ENCODE assay signal across 9 cellular contexts in the genomic region with DNA sequence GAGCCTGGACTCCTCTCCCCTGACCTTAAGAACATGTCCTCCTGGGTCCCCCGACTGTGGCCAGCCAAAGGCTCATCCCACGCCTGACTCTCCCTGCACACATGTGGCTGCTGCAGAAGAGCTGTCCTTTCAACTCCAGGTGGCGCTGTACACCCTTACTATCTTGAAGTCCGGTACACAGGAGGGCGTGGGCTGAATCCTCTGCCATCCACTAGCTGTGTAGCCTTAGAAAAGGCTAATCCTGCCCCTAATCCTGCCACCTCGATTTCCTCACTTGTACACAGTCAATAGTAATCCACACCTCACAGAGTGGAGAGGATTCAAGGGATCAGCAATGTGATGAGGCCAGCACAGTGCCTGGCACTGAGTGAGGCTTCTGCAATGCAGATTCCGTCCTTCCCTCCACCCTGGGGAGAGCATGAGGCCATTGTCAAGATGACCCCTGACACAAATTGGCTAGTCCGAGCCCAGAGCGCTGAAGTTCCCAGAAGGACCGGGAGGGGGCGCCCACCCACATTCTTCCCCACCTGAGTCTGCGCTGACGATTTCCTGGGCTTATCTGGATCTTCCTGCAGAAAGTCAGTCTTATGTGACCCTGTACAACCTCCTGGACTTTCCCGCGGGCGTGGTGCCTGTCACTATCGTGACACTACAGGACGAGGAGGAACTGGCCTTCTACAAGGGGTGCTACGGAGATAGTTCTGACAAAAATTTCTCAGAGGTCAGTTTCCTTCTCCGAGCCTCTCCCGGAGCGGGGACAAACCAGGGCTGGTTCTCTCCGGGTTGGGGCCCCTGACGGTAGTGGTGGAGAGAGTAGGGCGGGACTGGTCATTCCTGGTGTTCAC. TPM values are rescaled to one million over a fixed set of nuclear protein-coding genes. Genes with fewer than 3 reads are reported as not detected.
DNase-seq lines count a peak whose midpoint lies in the region; ATAC-seq and TF ChIP-seq lines count a peak whose summit lies in the region.
"Had no signal": no experiment of that assay in that cellular context is flagged by ENCODE, and none has a peak within 500 bp of the region (broad histone marks: within the 10 kb centered on the region; RNA-seq: fewer than 3 reads in every experiment).

No MANE protein-coding gene starts in this region.

- TF ChIP-seq CTCF in KMS-11 (conservative IDR thresholded peaks at IDR 0.05; ENCODE audit: low read depth, low read length) (peak; percentile 91), SK-N-SH (IDR thresholded peaks at IDR 0.05) (peak; percentile 91), heart left ventricle (IDR thresholded peaks at IDR 0.05) (peak; percentile 80 to 94 (median 90)), upper lobe of left lung (IDR thresholded peaks at IDR 0.05) (peak; percentile 80 to 98 (median 84))

- peaks cover 14% of the 10 kb centered on the region for H3K4me1 Mint-ChIP-seq in activated naive CD8-positive, alpha-beta T cell (ENCODE audit: low read depth)

- H3K79me2 ChIP-seq in KMS-11 (ENCODE audit: insufficient read depth, low read depth), result no peaks in the 10 kb centered on the region
- no peaks in the 10 kb centered on the region for H3K79me2 ChIP-seq in SK-N-SH (ENCODE audit: insufficient read depth)

- 16% methylated on average over 12 of the region's 25 CpGs for whole genome bisulfite sequencing in SK-N-SH (ENCODE audit: low lambda C conversion rate)
- 9 to 15% (median 10%) methylated on average over 23 to 25 of the region's 25 CpGs for WGBS in heart left ventricle, 4 donors
- whole genome bisulfite sequencing in upper lobe of left lung, 2 donors, result 4 to 11% methylated on average over 15 to 25 of the region's 25 CpGs

- H3K36me3 ChIP-seq in KMS-11 (ENCODE audit: insufficient read depth) (no peaks in the 10 kb centered on the region), SK-N-SH (replicated peaks in 1 of 2; ENCODE audit: control insufficient read depth in 1 of 2, insufficient read depth in 2 of 2, low read length in 1 of 2) (no peaks in the 10 kb centered on the region), heart left ventricle (no peaks in the 10 kb centered on the region), upper lobe of left lung (no peaks in the 10 kb centered on the region)

- H3K4me1 ChIP-seq in KMS-11 (ENCODE audit: low read depth, poor library complexity, severe bottlenecking) (no peaks in the 10 kb centered on the region), SK-N-SH (ENCODE audit: control insufficient read depth in 1 of 2, insufficient read depth in 2 of 2, low read depth in 1 of 2, low read length in 1 of 2) (peaks cover 0 to 6% of the 10 kb centered on the region in 2 experiments; a peak in 1 of 4 replicates), heart left ventricle (peaks cover 0 to 15% (median 0%) of the 10 kb centered on the region in 12 donors), upper lobe of left lung (peaks cover 8 to 12% (median 9%) of the 10 kb centered on the region in 4 donors)

- POLR2A ChIA-PET in SK-N-SH (lab: Yijun Ruan, JAX), result no interaction called here

- TF ChIP-seq EP300 in SK-N-SH (IDR thresholded peaks at IDR 0.05; ENCODE audit: borderline replicate concordance in 1 of 2, low read depth in 1 of 2, low read length in 1 of 2) (no peak), upper lobe of left lung (IDR thresholded peaks at IDR 0.05) (no peak)

- H3K4me3 ChIP-seq in KMS-11 (IDR thresholded peaks at IDR 0.05; ENCODE audit: insufficient read depth, low read depth, low read length), result no peak overlapping the region
- peak overlapping the region; percentile 49 to 55 for H3K4me3 ChIP-seq in SK-N-SH (ENCODE audit: low read depth in 2 of 2, low read length in 1 of 2)
- H3K4me3 ChIP-seq in heart left ventricle, result peak overlapping the region in 10 of 12 donors; percentile 17 to 58 (median 46)
- H3K4me3 ChIP-seq in upper lobe of left lung, result peak overlapping the region in 3 of 4 donors; percentile 31 to 47 (median 39)

- DNase-seq in D341Med (ENCODE audit: low spot score) (peak; percentile 80), SK-N-SH (peak; percentile 81), heart left ventricle (peak; percentile 54 to 82 (median 70)), posterior cingulate gyrus (peak; percentile 27 to 93 (median 70)), upper lobe of left lung (peak; percentile 78 to 85)

- intact Hi-C loops in heart left ventricle (cut with DNase I) (loop anchor here in 6 of 10 donors (10.0 kb wide), 1 partner anchor 282 kb away; no protein-coding TSS in a partner anchor), posterior cingulate gyrus (cut with DNase I) (loop anchor here (5.0 kb wide), 2 partner anchors 35 to 285 kb away; no protein-coding TSS in a partner anchor)

- TF ChIP-seq POLR2A in heart left ventricle (IDR thresholded peaks at IDR 0.05), result no peak
- no peak for TF ChIP-seq POLR2A in upper lobe of left lung (IDR thresholded peaks at IDR 0.05)

- H3K27ac ChIP-seq in KMS-11 (no peak overlapping the region), SK-N-SH (ENCODE audit: low read depth in 2 of 2, low read length in 1 of 2) (0 out of 4 replicates have a peak overlapping the region, but pooled peaks of 1 of the 2 experiments have one; percentile 53), heart left ventricle (peak overlapping the region in 1 of 12 donors; percentile 43), upper lobe of left lung (no peak overlapping the region)

- peaks cover 21% of the 10 kb centered on the region; the same call in 1 of the 2 replicates for H3K27me3 ChIP-seq in KMS-11 (ENCODE audit: insufficient read depth, low read depth)
- peaks cover 4% of the 10 kb centered on the region; the same call in 1 of the 2 replicates for H3K27me3 ChIP-seq in SK-N-SH (ENCODE audit: insufficient read depth)
- H3K27me3 ChIP-seq in heart left ventricle, result peaks cover 0 to 19% (median 6%) of the 10 kb centered on the region in 9 donors
- H3K27me3 ChIP-seq in upper lobe of left lung, result peaks cover 0 to 7% (median 4%) of the 10 kb centered on the region in 4 donors

- H4K20me1 ChIP-seq in KMS-11 (ENCODE audit: insufficient read depth), result no peaks in the 10 kb centered on the region
- H4K20me1 ChIP-seq in SK-N-SH (ENCODE audit: insufficient read depth), result no peaks in the 10 kb centered on the region

- TF ChIP-seq RAD21 in SK-N-SH (IDR thresholded peaks at IDR 0.05; ENCODE audit: low read length), result peak; percentile 58

- no peaks in the 10 kb centered on the region for H3F3A ChIP-seq in SK-N-SH (replicated peaks; ENCODE audit: insufficient read depth)

- H3K9ac ChIP-seq in KMS-11 (no peak overlapping the region), SK-N-SH (no peak overlapping the region)

- H3K27ac Mint-ChIP-seq in activated naive CD8-positive, alpha-beta T cell, result no peak overlapping the region

- H2AFZ ChIP-seq in KMS-11 (ENCODE audit: low read depth) (peak overlapping the region; percentile 34; the same call in 1 of the 2 replicates), SK-N-SH (ENCODE audit: low read depth) (peak overlapping the region; percentile 23; the same call in 1 of the 2 replicates)

- ATAC-seq in GM21526 (IDR thresholded peaks at IDR 0.05; ENCODE audit: low FRiP score, unreplicated experiment) (peak; percentile 69), heart left ventricle (peak; percentile 67 to 79 (median 75)), upper lobe of left lung (ENCODE audit: low FRiP score in 2 of 2) (peak; percentile 85 to 91)

- H3K9me3 ChIP-seq in SK-N-SH, result no peaks in the 10 kb centered on the region
- H3K9me3 ChIP-seq in heart left ventricle, result no peaks in the 10 kb centered on the region
- no peaks in the 10 kb centered on the region for H3K9me3 ChIP-seq in upper lobe of left lung

- H3K27me3 Mint-ChIP-seq in activated naive CD8-positive, alpha-beta T cell, result peaks cover 16% of the 10 kb centered on the region

- H3K36me3 Mint-ChIP-seq in activated naive CD8-positive, alpha-beta T cell, result no peaks in the 10 kb centered on the region

- H3K4me2 ChIP-seq in KMS-11, result no peak overlapping the region
- H3K4me2 ChIP-seq in SK-N-SH, result peak overlapping the region; percentile 86

- CTCF ChIA-PET in SK-N-SH (lab: Yijun Ruan, JAX), result interaction anchor here (0.6 to 11.4 kb wide), 44 partner anchors 8 to 303 kb away, joined by 3 to 150 read pairs (median 5); a partner anchor contains a TSS

- H3K4me3 Mint-ChIP-seq in activated naive CD8-positive, alpha-beta T cell, result peak overlapping the region; percentile 85

- H3K9me3 Mint-ChIP-seq in activated naive CD8-positive, alpha-beta T cell (ENCODE audit: low read depth), result no peaks in the 10 kb centered on the region

- no peaks in the 10 kb centered on the region for H3K9me2 ChIP-seq in SK-N-SH

TF ChIP-seq in SK-N-SH, 30 proteins besides CTCF, POLR2A, EP300 and RAD21 (continues in another document):
- TF ChIP-seq NRF1 (IDR thresholded peaks at IDR 0.05; ENCODE audit: low read depth, low read length) (peak; percentile 56), MEF2A (IDR thresholded peaks at IDR 0.05; ENCODE audit: borderline replicate concordance, low read depth) (no peak), SMC3 (IDR thresholded peaks at IDR 0.05; ENCODE audit: low read depth, low read length) (peak; percentile 29; the same call in 1 of the 2 replicates), RCOR1 (IDR thresholded peaks at IDR 0.05; ENCODE audit: low read length) (no peak), FOXM1 (IDR thresholded peaks at IDR 0.05; ENCODE audit: low read depth) (no peak), YY1 (IDR thresholded peaks at IDR 0.05; ENCODE audit: low read depth) (no peak), MXI1 (IDR thresholded peaks at IDR 0.05; ENCODE audit: low read depth, low read length) (0 out of 2 replicates have a peak, but pooled peaks have one; percentile 21), POLR2AphosphoS5 (IDR thresholded peaks at IDR 0.05; ENCODE audit: low read depth, low read length) (no peak), SIN3A (IDR thresholded peaks at IDR 0.05; ENCODE audit: borderline replicate concordance, low read depth, low read length) (no peak; the same call in 1 of the 2 replicates), NFIC (IDR thresholded peaks at IDR 0.05; ENCODE audit: borderline replicate concordance) (no peak)
- TF ChIP-seq, protein P1, sequence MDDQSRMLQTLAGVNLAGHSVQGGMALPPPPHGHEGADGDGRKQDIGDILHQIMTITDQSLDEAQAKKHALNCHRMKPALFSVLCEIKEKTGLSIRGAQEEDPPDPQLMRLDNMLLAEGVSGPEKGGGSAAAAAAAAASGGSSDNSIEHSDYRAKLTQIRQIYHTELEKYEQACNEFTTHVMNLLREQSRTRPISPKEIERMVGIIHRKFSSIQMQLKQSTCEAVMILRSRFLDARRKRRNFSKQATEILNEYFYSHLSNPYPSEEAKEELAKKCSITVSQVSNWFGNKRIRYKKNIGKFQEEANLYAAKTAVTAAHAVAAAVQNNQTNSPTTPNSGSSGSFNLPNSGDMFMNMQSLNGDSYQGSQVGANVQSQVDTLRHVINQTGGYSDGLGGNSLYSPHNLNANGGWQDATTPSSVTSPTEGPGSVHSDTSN (IDR thresholded peaks at IDR 0.05), result no peak

RNA-seq across cellular contexts. Expression of a gene that starts 47.1 kb away (rescaled TPM):
- not detected in 2 replicates for polyA plus RNA-seq in SK-N-SH (2012; rRNA removed)
- polyA plus RNA-seq in SK-N-SH (2012; cell fraction: cytosol; rRNA removed), result 0.01 TPM in 1 of 2 replicates, not detected in the other
- not detected in 2 replicates for polyA plus RNA-seq in SK-N-SH (2012; cell fraction: nucleus; rRNA removed)
- not detected for total RNA-seq in heart left ventricle
- polyA plus RNA-seq in heart left ventricle, result not detected
- total RNA-seq in upper lobe of left lung, result not detected
- total RNA-seq: urinary bladder had no signal
- polyA plus RNA-seq: urinary bladder had no signal

RNA-seq across cellular contexts. Expression of a gene that starts 48.4 kb away (rescaled TPM):
- polyA plus RNA-seq in SK-N-SH (2012; rRNA removed) (1.2 TPM in 2 replicates), heart left ventricle (1 to 10 TPM; 1.9 to 7.0 TPM)
- 0.24 TPM in 2 replicates for polyA plus RNA-seq in SK-N-SH (2012; cell fraction: cytosol; rRNA removed)
- 7.5 and 14.7 TPM in 2 replicates for polyA plus RNA-seq in SK-N-SH (2012; cell fraction: nucleus; rRNA removed)
- total RNA-seq in heart left ventricle (1 to 10 TPM; 2.5 to 8.0 (median 3.5) TPM), upper lobe of left lung (10 to 100 TPM; 34.1 to 67.1 (median 46.8) TPM)
